In genomic region chr19:5165697-5166019, GRCh38 we compare ENCODE assay signal across 29 cellular contexts.
"Had no signal": no experiment of that assay in that cellular context is flagged by ENCODE, and none has a peak within 500 bp of the region (broad histone marks: within the 10 kb centered on the region; RNA-seq: fewer than 3 reads in every experiment).

No MANE protein-coding gene starts in this region.

- H3K9me3 Mint-ChIP-seq: activated CD4-positive, alpha-beta memory T cell treated with anti-CD3 and anti-CD28 coated beads for 36 hours; activated CD4-positive, alpha-beta T cell treated with anti-CD3 and anti-CD28 coated beads, Interleukin-2, amount 10 ng/mL, durations not matched to agents 7 days and 5 days; activated T-cell treated with anti-CD3 and anti-CD28 coated beads, Interleukin-2, amount 50 U/mL, for 72 hours; activated T-helper 2 cell treated with anti-CD3 and anti-CD28 coated beads, Interferon-gamma antibody, Interleukin-2, Interleukin-4, amounts not matched to agents 10 μg/mL and 5 μg/mL and 100 μg/mL, durations not matched to agents 14 hours and 24 hours and 36 hours; T-helper 2 cell treated with Interferon-gamma antibody and Interleukin-4, amounts not matched to agents 5 μg/mL and 100 μg/mL, for 36 hours had no signal

- ATAC-seq: activated T-cell treated with anti-CD3 and anti-CD28 coated beads, Interleukin-2, amount 50 U/mL, for 72 hours had no signal

- H3K36me3 Mint-ChIP-seq: activated CD4-positive, alpha-beta memory T cell treated with anti-CD3 and anti-CD28 coated beads for 36 hours had no signal

- H3K4me1 Mint-ChIP-seq: activated CD4-positive, alpha-beta T cell treated with anti-CD3 and anti-CD28 coated beads, Interleukin-2, amount 10 ng/mL, durations not matched to agents 7 days and 5 days; activated naive CD4-positive, alpha-beta T cell treated with anti-CD3 and anti-CD28 coated beads, Interleukin-2, amount 50 U/mL, for 24 hours had no signal

- H3K27me3 ChIP-seq: ascending aorta, brain microvascular endothelial cell, cardiac muscle cell, colonic mucosa, Peyer's patch, SJSA1 had no signal

- DNase-seq: activated CD4-positive, alpha-beta memory T cell treated with anti-CD3 and anti-CD28 coated beads for 36 hours; activated CD4-positive, alpha-beta T cell treated with anti-CD3 and anti-CD28 coated beads, Interleukin-2, amount 10 ng/mL, durations not matched to agents 7 days and 5 days; activated CD4-positive, CD25-positive, alpha-beta regulatory T cell; activated CD8-positive, alpha-beta memory T cell treated with anti-CD3 and anti-CD28 coated beads for 24 hours; activated T-cell treated with anti-CD3 and anti-CD28 coated beads for 4 hours; activated T-cell treated with anti-CD3 and anti-CD28 coated beads, Interleukin-2, amount 50 U/mL, for 72 hours; amniotic stem cell; cerebellar nuclear complex; colonic mucosa; KG1; NCI-H1048; NCI-H1417; NCI-H1694; NCI-H2029; NCI-H2107; NCI-H2171 treated with DMSO at 0.1 percent for 48 hours; NCI-H510A; NCI-H526 treated with DMSO at 0.1 percent for 48 hours; NCI-H82; Peyer's patch; Right ventricle myocardium superior had no signal

- H3K27me3 Mint-ChIP-seq: activated CD4-positive, alpha-beta memory T cell treated with anti-CD3 and anti-CD28 coated beads for 36 hours; activated naive CD4-positive, alpha-beta T cell treated with anti-CD3 and anti-CD28 coated beads, Interleukin-2, amount 50 U/mL, for 24 hours had no signal

- H3K36me3 ChIP-seq: ascending aorta, brain microvascular endothelial cell, cardiac muscle cell, colonic mucosa, Peyer's patch, SJSA1 had no signal

- H3K27ac ChIP-seq: ascending aorta, brain microvascular endothelial cell, cardiac muscle cell, colonic mucosa, Peyer's patch, RWPE1, SJSA1 had no signal

- H3K27ac Mint-ChIP-seq: activated CD4-positive, alpha-beta memory T cell treated with anti-CD3 and anti-CD28 coated beads for 36 hours; activated CD4-positive, alpha-beta T cell treated with anti-CD3 and anti-CD28 coated beads, Interleukin-2, amount 10 ng/mL, durations not matched to agents 7 days and 5 days; activated naive CD4-positive, alpha-beta T cell treated with anti-CD3 and anti-CD28 coated beads, Interleukin-2, amount 50 U/mL, for 24 hours; activated T-cell treated with anti-CD3 and anti-CD28 coated beads, Interleukin-2, amount 50 U/mL, for 72 hours; activated T-helper 2 cell treated with anti-CD3 and anti-CD28 coated beads, Interferon-gamma antibody, Interleukin-2, Interleukin-4, amounts not matched to agents 10 μg/mL and 5 μg/mL and 100 μg/mL, durations not matched to agents 14 hours and 24 hours and 36 hours; T-helper 2 cell treated with Interferon-gamma antibody and Interleukin-4, amounts not matched to agents 5 μg/mL and 100 μg/mL, for 36 hours had no signal

- H3K4me1 ChIP-seq: ascending aorta, colonic mucosa, Peyer's patch had no signal

- H3K4me3 ChIP-seq: ascending aorta, cardiac muscle cell, colonic mucosa, Peyer's patch, SJSA1 had no signal

- H3K4me3 Mint-ChIP-seq: activated CD4-positive, alpha-beta memory T cell treated with anti-CD3 and anti-CD28 coated beads for 36 hours; activated CD4-positive, alpha-beta T cell treated with anti-CD3 and anti-CD28 coated beads, Interleukin-2, amount 10 ng/mL, durations not matched to agents 7 days and 5 days; activated naive CD4-positive, alpha-beta T cell treated with anti-CD3 and anti-CD28 coated beads, Interleukin-2, amount 50 U/mL, for 24 hours; activated T-cell treated with anti-CD3 and anti-CD28 coated beads, Interleukin-2, amount 50 U/mL, for 72 hours; T-helper 2 cell treated with Interferon-gamma antibody and Interleukin-4, amounts not matched to agents 5 μg/mL and 100 μg/mL, for 36 hours had no signal

- H3K9me3 ChIP-seq: ascending aorta, colonic mucosa, Peyer's patch, SJSA1 had no signal
